1 cellular context compared by ENCODE assay signal in genomic region chr20:50746138-50746940, GRCh38.
TF ChIP-seq lines count a peak whose summit lies in the region.

No MANE protein-coding gene starts in this region.

TF ChIP-seq in IMR-90, 13 proteins besides CTCF, POLR2A, EP300 and RAD21:
- no peak for TF ChIP-seq CEBPB (IDR thresholded peaks at IDR 0.05; ENCODE audit: low read depth, low read length)
- no peak for TF ChIP-seq USF2 (IDR thresholded peaks at IDR 0.05; ENCODE audit: low read depth, low read length)
- no peak for TF ChIP-seq RFX5 (IDR thresholded peaks at IDR 0.05; ENCODE audit: low read depth, low read length)
- no peak for TF ChIP-seq MAFK (IDR thresholded peaks at IDR 0.05; ENCODE audit: low read depth, low read length)
- no peak for TF ChIP-seq MAZ (IDR thresholded peaks at IDR 0.05; ENCODE audit: borderline replicate concordance, low read depth, low read length)
- TF ChIP-seq NFE2L2 (IDR thresholded peaks at IDR 0.05; ENCODE audit: low read depth, low read length), result no peak
- TF ChIP-seq RCOR1 (IDR thresholded peaks at IDR 0.05; ENCODE audit: insufficient replicate concordance, low read length), result no peak
- TF ChIP-seq FOS (IDR thresholded peaks at IDR 0.05; ENCODE audit: low read depth, low read length), result no peak
- no peak for TF ChIP-seq BHLHE40 (IDR thresholded peaks at IDR 0.05; ENCODE audit: low read depth, low read length)
- no peak for TF ChIP-seq SMC3 (IDR thresholded peaks at IDR 0.05; ENCODE audit: low read depth, low read length)
- no peak for TF ChIP-seq MXI1 (IDR thresholded peaks at IDR 0.05; ENCODE audit: borderline replicate concordance, low read depth, low read length)
- TF ChIP-seq CHD1 (IDR thresholded peaks at IDR 0.05; ENCODE audit: low read depth, low read length), result no peak
- no peak for TF ChIP-seq ELK1 (IDR thresholded peaks at IDR 0.05; ENCODE audit: borderline replicate concordance, low read depth, low read length)
